Comparison of ENCODE assay signal across 9 cellular contexts in the genomic region with DNA sequence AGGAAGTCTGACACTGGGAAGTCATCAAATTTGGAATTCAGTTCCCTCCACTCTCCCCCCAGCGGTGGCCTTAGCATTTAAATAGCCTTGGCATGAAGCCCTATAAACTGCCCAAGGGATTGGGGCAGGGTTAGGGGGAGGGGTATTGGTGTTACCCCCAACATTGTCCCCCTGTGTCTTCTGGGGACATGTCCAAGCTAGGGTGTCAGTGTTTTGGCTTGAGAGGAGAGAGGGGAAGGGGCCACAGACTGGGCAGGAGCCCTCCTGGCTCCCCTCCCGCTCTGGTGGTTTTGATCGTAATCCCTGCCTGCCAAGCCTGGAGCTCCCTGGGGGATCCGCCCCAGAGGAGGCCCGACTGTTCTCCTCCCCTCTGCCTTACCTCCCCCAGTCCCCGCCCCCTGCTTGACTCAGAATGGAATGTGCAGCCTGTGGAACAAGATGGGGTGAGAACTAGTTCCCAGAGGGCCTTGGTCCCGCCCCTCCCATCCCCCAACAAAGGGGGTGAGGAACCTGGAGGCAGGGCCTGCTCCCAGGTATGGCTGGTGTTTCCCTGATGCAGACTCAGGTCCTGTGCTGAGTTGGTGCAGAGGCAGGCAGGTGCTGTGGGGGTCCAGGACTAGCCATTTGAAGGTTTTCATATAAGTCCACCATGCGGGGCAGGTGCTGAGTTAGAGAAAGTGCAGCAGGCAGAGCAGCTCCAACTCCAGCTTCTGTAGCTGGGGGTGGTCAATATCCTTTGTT. TPM values are rescaled to one million over a fixed set of nuclear protein-coding genes. Genes with fewer than 3 reads are reported as not detected.
DNase-seq lines count a peak whose midpoint lies in the region; ATAC-seq and TF ChIP-seq lines count a peak whose summit lies in the region.
"Had no signal": no experiment of that assay in that cellular context is flagged by ENCODE, and none has a peak within 500 bp of the region (broad histone marks: within the 10 kb centered on the region; RNA-seq: fewer than 3 reads in every experiment).

No MANE protein-coding gene starts in this region.

- no peaks in the 10 kb centered on the region for H3K36me3 ChIP-seq in lower lobe of right lung

- H3K4me3 ChIP-seq in dorsolateral prefrontal cortex (peak overlapping the region in 1 of 59 donors; percentile 10), lower lobe of right lung (peak overlapping the region; percentile 19)

- peak; percentile 94 to 95 for ATAC-seq in lower lobe of right lung
- ATAC-seq in GM21529 (IDR thresholded peaks at IDR 0.05; ENCODE audit: unreplicated experiment) = no peak
- ATAC-seq in GM18868 (IDR thresholded peaks at IDR 0.05; ENCODE audit: unreplicated experiment) = no peak
- no peak for ATAC-seq in HG02759 (IDR thresholded peaks at IDR 0.05; ENCODE audit: unreplicated experiment)

- no peak overlapping the region for H3K27ac Mint-ChIP-seq in activated naive CD4-positive, alpha-beta T cell treated with anti-CD3 and anti-CD28 coated beads for 36 hours
- H3K27ac Mint-ChIP-seq: naive B cell had no signal

- peak overlapping the region in 37 of 59 donors; percentile 3 to 74 (median 49) for H3K27ac ChIP-seq in dorsolateral prefrontal cortex
- H3K27ac ChIP-seq in lower lobe of right lung = peak overlapping the region; percentile 86

- H3K36me3 Mint-ChIP-seq in activated naive CD4-positive, alpha-beta T cell treated with anti-CD3 and anti-CD28 coated beads for 36 hours (ENCODE audit: low read depth) = no peaks in the 10 kb centered on the region
- H3K36me3 Mint-ChIP-seq: naive B cell had no signal

- H3K4me1 ChIP-seq in lower lobe of right lung = peaks cover 97% of the 10 kb centered on the region

- no peaks in the 10 kb centered on the region for H3K9me3 ChIP-seq in lower lobe of right lung

- H3K27me3 ChIP-seq in dorsolateral prefrontal cortex (no peaks in the 10 kb centered on the region), lower lobe of right lung (ENCODE audit: low read depth) (no peaks in the 10 kb centered on the region)

- CTCF ChIA-PET in activated naive CD4-positive, alpha-beta T cell treated with anti-CD3 and anti-CD28 coated beads for 36 hours (lab: Charles Lee) = no interaction called here

- DNase-seq in GM04504 (ENCODE audit: low read depth) (peak; percentile 74), NCI-H345 treated with DMSO at 0.1 percent for 48 hours (lab: John Stamatoyannopoulos, UW; ENCODE audit: unreplicated experiment) (peak; percentile 78), dorsolateral prefrontal cortex (peak in 1 of 10 donors; percentile 34), lower lobe of right lung (peak; percentile 94)
- no peak for DNase-seq in activated naive CD4-positive, alpha-beta T cell treated with anti-CD3 and anti-CD28 coated beads for 36 hours
- DNase-seq: naive B cell had no signal

- H3K4me1 Mint-ChIP-seq in activated naive CD4-positive, alpha-beta T cell treated with anti-CD3 and anti-CD28 coated beads for 36 hours (ENCODE audit: low read depth) = peaks cover under 1% of the 10 kb centered on the region

- no peaks in the 10 kb centered on the region for H3K9me3 Mint-ChIP-seq in activated naive CD4-positive, alpha-beta T cell treated with anti-CD3 and anti-CD28 coated beads for 36 hours

- intact Hi-C loops in dorsolateral prefrontal cortex (cut with DNase I) = no loop called here
- intact Hi-C loops in lower lobe of right lung (cut with DNase I) = no loop called here
- intact Hi-C loops in activated naive CD4-positive, alpha-beta T cell treated with anti-CD3 and anti-CD28 coated beads for 36 hours (cut with micrococcal nuclease) = no loop called here

- H3K27me3 Mint-ChIP-seq in activated naive CD4-positive, alpha-beta T cell treated with anti-CD3 and anti-CD28 coated beads for 36 hours (ENCODE audit: low read depth) = peaks cover 24% of the 10 kb centered on the region

- peak in 1 of 56 donors; percentile 6 for TF ChIP-seq CTCF in dorsolateral prefrontal cortex (IDR thresholded peaks at IDR 0.05 in 54 of 56, conservative IDR thresholded peaks at IDR 0.05 in 2 of 56; ENCODE audit: low read depth in 1 of 56, partially characterized antibody in 56 of 56)
- TF ChIP-seq CTCF in lower lobe of right lung (IDR thresholded peaks at IDR 0.05) = no peak

- no peak overlapping the region for H3K4me3 Mint-ChIP-seq in activated naive CD4-positive, alpha-beta T cell treated with anti-CD3 and anti-CD28 coated beads for 36 hours
- H3K4me3 Mint-ChIP-seq: naive B cell had no signal

RNA-seq across cellular contexts. Expression of gene SOX13, which starts 7.4 kb away (rescaled TPM):
- total RNA-seq in dorsolateral prefrontal cortex = 10 to 100 TPM; 13.7 to 62.1 (median 24.8) TPM
- total RNA-seq in lower lobe of right lung = 57.8 TPM
- total RNA-seq in activated naive CD4-positive, alpha-beta T cell treated with anti-CD3 and anti-CD28 coated beads for 36 hours = under 1 TPM; 0.10 to 0.17 TPM

Comparison
In these comparisons a context has a peak if more than half of its experiments do, and no peak if none do; other contexts are left out.
1. ATAC-seq: peak in lower lobe of right lung (2 of 2); none in GM21529 (single experiment), GM18868 (single experiment) and HG02759 (single experiment).
2. RNA of gene SOX13, which starts 7.4 kb away (total RNA-seq): 57.8 TPM in lower lobe of right lung (single experiment) and 13.7 to 62.1 TPM in dorsolateral prefrontal cortex; 0.10 to 0.17 TPM in activated naive CD4-positive, alpha-beta T cell treated with anti-CD3 and anti-CD28 coated beads for 36 hours; every median in the first group is over 10 times any median in the second.